1 cellular context compared by ENCODE assay signal in the genomic region with DNA sequence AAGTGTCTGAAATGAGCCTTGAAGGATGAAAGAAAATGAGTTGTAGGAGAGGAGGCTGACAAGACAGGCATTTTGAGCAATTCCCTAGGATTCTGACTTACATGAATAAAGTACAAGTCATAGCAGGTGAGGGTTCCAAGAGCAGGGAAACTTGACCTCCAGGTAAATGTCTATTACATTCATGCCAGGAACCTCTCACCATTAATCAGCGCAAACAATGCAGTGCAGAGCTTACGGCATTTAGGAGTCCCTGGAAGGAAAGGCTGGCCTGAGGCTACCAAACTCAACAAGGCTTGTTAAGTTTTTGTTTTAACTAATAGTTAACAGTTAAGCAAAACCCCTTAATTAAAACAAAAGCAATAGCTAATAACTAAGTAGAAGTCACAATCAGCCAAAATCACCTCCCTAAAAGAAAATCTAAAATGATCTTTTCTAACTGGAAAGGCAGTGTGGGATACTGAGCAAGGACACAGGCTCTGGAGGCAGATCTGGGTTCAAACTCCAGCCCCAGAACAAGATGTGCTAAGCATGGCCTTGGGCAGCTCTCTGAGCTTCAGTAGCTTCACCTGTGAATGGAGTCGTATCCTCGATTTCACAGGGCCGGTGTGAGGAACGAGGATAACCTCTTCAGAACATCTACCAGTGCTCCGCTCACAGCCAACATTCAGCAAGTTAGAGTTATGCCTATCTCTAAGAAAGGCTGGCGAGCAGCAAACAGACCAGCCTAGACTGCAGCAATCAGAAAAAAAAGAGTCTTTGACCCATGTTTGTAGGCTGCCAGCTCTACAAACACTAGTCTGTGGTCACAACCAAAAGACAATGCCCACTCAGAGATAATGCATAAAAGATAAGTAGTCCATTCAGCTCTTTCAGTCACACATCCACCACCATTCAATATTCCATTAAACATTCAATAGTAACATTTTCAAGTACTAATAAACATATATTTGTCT.
TF ChIP-seq lines count a peak whose summit lies in the region.

No MANE protein-coding gene starts in this region.

TF ChIP-seq in K562, 482 proteins besides CTCF, POLR2A, EP300 and RAD21:
- TF ChIP-seq ZNF384 (IDR thresholded peaks at IDR 0.05; ENCODE audit: low read depth, low read length) (no peak), KLF16 (IDR thresholded peaks at IDR 0.05) (no peak), RERE (CRISPR knock-in tag; IDR thresholded peaks at IDR 0.05; ENCODE audit: borderline replicate concordance) (no peak), TFE3 (CRISPR knock-in tag; IDR thresholded peaks at IDR 0.05) (no peak), ZNF778 (CRISPR knock-in tag; IDR thresholded peaks at IDR 0.05) (no peak), SRSF1 (IDR thresholded peaks at IDR 0.05; ENCODE audit: low read depth, low read length) (no peak), ZNF431 (CRISPR knock-in tag; IDR thresholded peaks at IDR 0.05) (no peak), FOXP1 (CRISPR knock-in tag; IDR thresholded peaks at IDR 0.05) (no peak), BMI1 (IDR thresholded peaks at IDR 0.05; ENCODE audit: low read length) (no peak), IFI16 (CRISPR knock-in tag; IDR thresholded peaks at IDR 0.05) (no peak), RHOXF2B (CRISPR knock-in tag; conservative IDR thresholded peaks at IDR 0.05) (no peak), CBFA2T2 (conservative IDR thresholded peaks at IDR 0.05) (no peak)
